1 cellular context compared by ENCODE assay signal in the genomic region with DNA sequence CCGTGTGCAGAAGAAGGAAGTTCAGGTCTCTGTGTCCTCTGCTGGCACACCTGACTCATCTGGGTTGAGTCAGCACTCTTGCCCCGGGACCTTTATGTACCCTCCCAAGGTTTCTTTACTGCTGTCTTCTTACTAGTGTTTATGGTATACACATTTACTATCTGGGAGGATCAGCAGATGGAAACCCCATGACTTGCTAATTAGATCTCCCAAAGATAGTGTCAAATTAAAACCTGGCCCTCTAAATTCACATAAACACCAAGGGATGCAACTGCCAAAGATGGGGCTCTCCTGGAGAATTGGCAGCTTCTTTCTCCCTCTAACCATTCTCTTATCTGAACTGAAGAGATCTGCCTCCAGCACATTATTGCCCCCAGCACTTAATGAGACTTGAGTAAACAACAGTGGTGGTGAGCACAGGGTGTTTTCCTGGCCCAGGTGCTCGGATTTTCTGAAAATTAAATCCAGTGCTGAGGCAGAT.
TF ChIP-seq lines count a peak whose summit lies in the region.

No MANE protein-coding gene starts in this region.

TF ChIP-seq in GM23338, 12 proteins besides CTCF, POLR2A, EP300 and RAD21 (continued from another document):
- TF ChIP-seq, protein P1, sequence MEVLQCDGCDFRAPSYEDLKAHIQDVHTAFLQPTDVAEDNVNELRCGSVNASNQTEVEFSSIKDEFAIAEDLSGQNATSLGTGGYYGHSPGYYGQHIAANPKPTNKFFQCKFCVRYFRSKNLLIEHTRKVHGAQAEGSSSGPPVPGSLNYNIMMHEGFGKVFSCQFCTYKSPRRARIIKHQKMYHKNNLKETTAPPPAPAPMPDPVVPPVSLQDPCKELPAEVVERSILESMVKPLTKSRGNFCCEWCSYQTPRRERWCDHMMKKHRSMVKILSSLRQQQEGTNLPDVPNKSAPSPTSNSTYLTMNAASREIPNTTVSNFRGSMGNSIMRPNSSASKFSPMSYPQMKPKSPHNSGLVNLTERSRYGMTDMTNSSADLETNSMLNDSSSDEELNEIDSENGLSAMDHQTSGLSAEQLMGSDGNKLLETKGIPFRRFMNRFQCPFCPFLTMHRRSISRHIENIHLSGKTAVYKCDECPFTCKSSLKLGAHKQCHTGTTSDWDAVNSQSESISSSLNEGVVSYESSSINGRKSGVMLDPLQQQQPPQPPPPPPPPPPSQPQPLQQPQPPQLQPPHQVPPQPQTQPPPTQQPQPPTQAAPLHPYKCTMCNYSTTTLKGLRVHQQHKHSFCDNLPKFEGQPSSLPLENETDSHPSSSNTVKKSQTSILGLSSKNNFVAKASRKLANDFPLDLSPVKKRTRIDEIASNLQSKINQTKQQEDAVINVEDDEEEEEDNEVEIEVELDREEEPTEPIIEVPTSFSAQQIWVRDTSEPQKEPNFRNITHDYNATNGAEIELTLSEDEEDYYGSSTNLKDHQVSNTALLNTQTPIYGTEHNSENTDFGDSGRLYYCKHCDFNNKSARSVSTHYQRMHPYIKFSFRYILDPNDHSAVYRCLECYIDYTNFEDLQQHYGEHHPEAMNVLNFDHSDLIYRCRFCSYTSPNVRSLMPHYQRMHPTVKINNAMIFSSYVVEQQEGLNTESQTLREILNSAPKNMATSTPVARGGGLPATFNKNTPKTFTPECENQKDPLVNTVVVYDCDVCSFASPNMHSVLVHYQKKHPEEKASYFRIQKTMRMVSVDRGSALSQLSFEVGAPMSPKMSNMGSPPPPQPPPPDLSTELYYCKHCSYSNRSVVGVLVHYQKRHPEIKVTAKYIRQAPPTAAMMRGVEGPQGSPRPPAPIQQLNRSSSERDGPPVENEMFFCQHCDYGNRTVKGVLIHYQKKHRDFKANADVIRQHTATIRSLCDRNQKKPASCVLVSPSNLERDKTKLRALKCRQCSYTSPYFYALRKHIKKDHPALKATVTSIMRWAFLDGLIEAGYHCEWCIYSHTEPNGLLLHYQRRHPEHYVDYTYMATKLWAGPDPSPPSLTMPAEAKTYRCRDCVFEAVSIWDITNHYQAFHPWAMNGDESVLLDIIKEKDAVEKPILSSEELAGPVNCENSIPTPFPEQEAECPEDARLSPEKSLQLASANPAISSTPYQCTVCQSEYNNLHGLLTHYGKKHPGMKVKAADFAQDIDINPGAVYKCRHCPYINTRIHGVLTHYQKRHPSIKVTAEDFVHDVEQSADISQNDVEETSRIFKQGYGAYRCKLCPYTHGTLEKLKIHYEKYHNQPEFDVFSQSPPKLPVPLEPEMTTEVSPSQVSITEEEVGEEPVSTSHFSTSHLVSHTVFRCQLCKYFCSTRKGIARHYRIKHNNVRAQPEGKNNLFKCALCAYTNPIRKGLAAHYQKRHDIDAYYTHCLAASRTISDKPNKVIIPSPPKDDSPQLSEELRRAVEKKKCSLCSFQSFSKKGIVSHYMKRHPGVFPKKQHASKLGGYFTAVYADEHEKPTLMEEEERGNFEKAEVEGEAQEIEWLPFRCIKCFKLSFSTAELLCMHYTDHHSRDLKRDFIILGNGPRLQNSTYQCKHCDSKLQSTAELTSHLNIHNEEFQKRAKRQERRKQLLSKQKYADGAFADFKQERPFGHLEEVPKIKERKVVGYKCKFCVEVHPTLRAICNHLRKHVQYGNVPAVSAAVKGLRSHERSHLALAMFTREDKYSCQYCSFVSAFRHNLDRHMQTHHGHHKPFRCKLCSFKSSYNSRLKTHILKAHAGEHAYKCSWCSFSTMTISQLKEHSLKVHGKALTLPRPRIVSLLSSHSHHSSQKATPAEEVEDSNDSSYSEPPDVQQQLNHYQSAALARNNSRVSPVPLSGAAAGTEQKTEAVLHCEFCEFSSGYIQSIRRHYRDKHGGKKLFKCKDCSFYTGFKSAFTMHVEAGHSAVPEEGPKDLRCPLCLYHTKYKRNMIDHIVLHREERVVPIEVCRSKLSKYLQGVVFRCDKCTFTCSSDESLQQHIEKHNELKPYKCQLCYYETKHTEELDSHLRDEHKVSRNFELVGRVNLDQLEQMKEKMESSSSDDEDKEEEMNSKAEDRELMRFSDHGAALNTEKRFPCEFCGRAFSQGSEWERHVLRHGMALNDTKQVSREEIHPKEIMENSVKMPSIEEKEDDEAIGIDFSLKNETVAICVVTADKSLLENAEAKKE (CRISPR knock-in tag; IDR thresholded peaks at IDR 0.05): no peak
- TF ChIP-seq ZNF114 (CRISPR knock-in tag; IDR thresholded peaks at IDR 0.05) (no peak), EZH2phosphoT487 (IDR thresholded peaks at IDR 0.05; ENCODE audit: unreplicated experiment) (no peak), ZNF331 (CRISPR knock-in tag; IDR thresholded peaks at IDR 0.05; ENCODE audit: low read depth) (no peak)
